Comparison of ENCODE assay signal across 11 cellular contexts in genomic region chr11:122189259-122189658, GRCh38.
DNase-seq lines count a peak whose midpoint lies in the region; ATAC-seq and TF ChIP-seq lines count a peak whose summit lies in the region.
"Had no signal": no experiment of that assay in that cellular context is flagged by ENCODE, and none has a peak within 500 bp of the region (broad histone marks: within the 10 kb centered on the region; RNA-seq: fewer than 3 reads in every experiment).

No MANE protein-coding gene starts in this region.

- H3K4me3 ChIP-seq in mesenchymal stem cell (ENCODE audit: insufficient read depth in 1 of 2, low read depth in 1 of 2, low read length in 2 of 2), result no peak overlapping the region
- H3K4me3 ChIP-seq: K562, upper lobe of left lung had no signal

- 10% methylated on average over 2 of the region's 2 CpGs for WGBS in mesenchymal stem cell

- H2BK15ac ChIP-seq in mesenchymal stem cell (ENCODE audit: low read depth, poor library complexity, severe bottlenecking), result no peak overlapping the region

- no peak overlapping the region for H2AFZ ChIP-seq in mesenchymal stem cell (ENCODE audit: low read depth, low read length)

- H4K91ac ChIP-seq in mesenchymal stem cell (ENCODE audit: low read length), result no peak overlapping the region

- peaks cover 0 to 26% of the 10 kb centered on the region in 2 experiments for H3K36me3 ChIP-seq in mesenchymal stem cell (ENCODE audit: control insufficient read depth in 1 of 2, insufficient read depth in 2 of 2, low read depth in 1 of 2, low read length in 2 of 2)
- H3K36me3 ChIP-seq: upper lobe of left lung had no signal

- peak overlapping the region; percentile 79 for H3K9ac ChIP-seq in mesenchymal stem cell (ENCODE audit: low read length)

- peaks cover 1% of the 10 kb centered on the region for H3K4me1 ChIP-seq in mesenchymal stem cell (ENCODE audit: control insufficient read depth, insufficient read depth, low read depth, low read length)
- H3K4me1 ChIP-seq: upper lobe of left lung had no signal

- ATAC-seq in GM19467 (IDR thresholded peaks at IDR 0.05; ENCODE audit: unreplicated experiment) (no peak), GM19455 (IDR thresholded peaks at IDR 0.05; ENCODE audit: unreplicated experiment) (no peak)
- ATAC-seq: K562 had no signal

- no peak overlapping the region for H2BK5ac ChIP-seq in mesenchymal stem cell (ENCODE audit: low read depth, low read length, poor library complexity, severe bottlenecking)

- TF ChIP-seq CTCF in progenitor cell of endocrine pancreas (IDR thresholded peaks at IDR 0.05; ENCODE audit: unreplicated experiment), result no peak

- no peaks in the 10 kb centered on the region for H3K27me3 ChIP-seq in mesenchymal stem cell (ENCODE audit: control insufficient read depth in 1 of 2, insufficient read depth in 1 of 2, low read length in 2 of 2)
- H3K27me3 ChIP-seq: upper lobe of left lung had no signal

- peak overlapping the region; percentile 60 for H4K8ac ChIP-seq in mesenchymal stem cell (ENCODE audit: low read length)

- H3K27ac Mint-ChIP-seq in progenitor cell of endocrine pancreas, result no peak overlapping the region

- H3K4me3 Mint-ChIP-seq in progenitor cell of endocrine pancreas (ENCODE audit: low read depth), result no peak overlapping the region

- H3K4ac ChIP-seq in mesenchymal stem cell (ENCODE audit: low read depth in 1 of 2, low read length in 2 of 2), result no peak overlapping the region

- H2BK12ac ChIP-seq in mesenchymal stem cell (ENCODE audit: low read length in 2 of 2), result no peak overlapping the region

- H3K79me1 ChIP-seq in mesenchymal stem cell (replicated peaks; ENCODE audit: low read length, poor library complexity, severe bottlenecking), result peaks cover 9% of the 10 kb centered on the region

- no peak overlapping the region for H3K14ac ChIP-seq in mesenchymal stem cell (ENCODE audit: low read length in 2 of 2)

- H3K23ac ChIP-seq in mesenchymal stem cell (ENCODE audit: low read length in 2 of 2), result no peak overlapping the region

- H3K27ac ChIP-seq in mesenchymal stem cell (ENCODE audit: low read length, poor library complexity, severe bottlenecking), result peak overlapping the region; percentile 93

- no peak overlapping the region for H2BK120ac ChIP-seq in mesenchymal stem cell (ENCODE audit: low read depth, low read length)

- H3K9me3 ChIP-seq in mesenchymal stem cell (ENCODE audit: control insufficient read depth, low read length), result peaks cover 19% of the 10 kb centered on the region

- peak overlapping the region; percentile 40 for H2AK5ac ChIP-seq in mesenchymal stem cell (ENCODE audit: low read length, severe bottlenecking)

- H3K27me3 Mint-ChIP-seq in progenitor cell of endocrine pancreas, result peaks cover 7% of the 10 kb centered on the region

- no peaks in the 10 kb centered on the region for H3K4me1 Mint-ChIP-seq in progenitor cell of endocrine pancreas (ENCODE audit: low read depth)

- H3K18ac ChIP-seq in mesenchymal stem cell (ENCODE audit: low read depth in 1 of 2, low read length in 2 of 2), result no peak overlapping the region

- H3K4me2 ChIP-seq in mesenchymal stem cell (ENCODE audit: low read length, poor library complexity, severe bottlenecking), result no peak overlapping the region

- H3K9me3 Mint-ChIP-seq in progenitor cell of endocrine pancreas (ENCODE audit: low read depth), result no peaks in the 10 kb centered on the region

- DNase-seq in A172 (ENCODE audit: low spot score) (peak; percentile 93), NCI-H226 (peak; percentile 96), dedifferentiated amniotic fluid mesenchymal stem cell (ENCODE audit: extremely low spot score) (peak; percentile 93), mesenchymal stem cell (peak; percentile 93), NCI-H2196 treated with DMSO at 0.1 percent for 48 hours (lab: John Stamatoyannopoulos, UW; ENCODE audit: unreplicated experiment) (no peak), progenitor cell of endocrine pancreas (ENCODE audit: low spot score, unreplicated experiment) (no peak)
- DNase-seq: AML-193, upper lobe of left lung had no signal

- no peaks in the 10 kb centered on the region for H3K36me3 Mint-ChIP-seq in progenitor cell of endocrine pancreas (ENCODE audit: insufficient read depth)

Comparison
In these comparisons a context has a peak if more than half of its experiments do, and no peak if none do; other contexts are left out.
1. DNase-seq: peak in A172 (single experiment), NCI-H226 (single experiment), dedifferentiated amniotic fluid mesenchymal stem cell (single experiment) and mesenchymal stem cell (single experiment); none in NCI-H2196 treated with DMSO at 0.1 percent for 48 hours (single experiment) and progenitor cell of endocrine pancreas (single experiment).